Comparison of ENCODE assay signal across 32 cellular contexts in genomic region chr11:43447124-43447523, GRCh38.
DNase-seq lines count a peak whose midpoint lies in the region; ATAC-seq and TF ChIP-seq lines count a peak whose summit lies in the region.
"Had no signal": no experiment of that assay in that cellular context is flagged by ENCODE, and none has a peak within 500 bp of the region (broad histone marks: within the 10 kb centered on the region; RNA-seq: fewer than 3 reads in every experiment).

No MANE protein-coding gene starts in this region.

- H3K4me1 Mint-ChIP-seq in activated CD4-positive, alpha-beta T cell treated with anti-CD3 and anti-CD28 coated beads, Interleukin-2, amount 10 ng/mL, durations not matched to agents 24 days and 14 days = peaks cover 13% of the 10 kb centered on the region
- H3K4me1 Mint-ChIP-seq in activated CD4-positive, alpha-beta T cell treated with anti-CD3 and anti-CD28 coated beads, Interleukin-2, amount 10 ng/mL, durations not matched to agents 7 days and 5 days = peaks cover 19% of the 10 kb centered on the region
- peaks cover 11% of the 10 kb centered on the region for H3K4me1 Mint-ChIP-seq in activated CD8-positive, alpha-beta T cell treated with anti-CD3 and anti-CD28 coated beads, Interleukin-2, amount 10 ng/mL, durations not matched to agents 7 days and 5 days (ENCODE audit: low read depth)
- peaks cover 8% of the 10 kb centered on the region for H3K4me1 Mint-ChIP-seq in Calu3 (ENCODE audit: low read depth, unreplicated experiment)
- H3K4me1 Mint-ChIP-seq: activated B cell treated with CpG ODN at 0.5 μM for 24 hours; stimulated activated memory B cell treated with anti-CD40 and anti-IgM and Interleukin-4, amounts not matched to agents 10 μg/mL and 1 μg/mL and 100 μg/mL, for 72 hours had no signal

- H3K36me3 Mint-ChIP-seq in activated CD4-positive, alpha-beta T cell treated with anti-CD3 and anti-CD28 coated beads, Interleukin-2, amount 10 ng/mL, durations not matched to agents 24 days and 14 days (ENCODE audit: low read depth) = peaks cover 76% of the 10 kb centered on the region
- peaks cover 72% of the 10 kb centered on the region for H3K36me3 Mint-ChIP-seq in activated CD4-positive, alpha-beta T cell treated with anti-CD3 and anti-CD28 coated beads, Interleukin-2, amount 10 ng/mL, durations not matched to agents 7 days and 5 days (ENCODE audit: low read depth)
- peaks cover 67% of the 10 kb centered on the region for H3K36me3 Mint-ChIP-seq in activated CD8-positive, alpha-beta T cell treated with anti-CD3 and anti-CD28 coated beads, Interleukin-2, amount 10 ng/mL, durations not matched to agents 7 days and 5 days (ENCODE audit: low read depth)
- H3K36me3 Mint-ChIP-seq in Calu3 (ENCODE audit: insufficient read depth, unreplicated experiment) = peaks cover 22% of the 10 kb centered on the region

- no peak overlapping the region for H3K4me2 ChIP-seq in mesenchymal stem cell (ENCODE audit: low read length, poor library complexity, severe bottlenecking)
- H3K4me2 ChIP-seq: PC-9 had no signal

- H3K4ac ChIP-seq in mesenchymal stem cell (ENCODE audit: low read depth in 1 of 2, low read length in 2 of 2) = no peak overlapping the region

- no peak overlapping the region for H2AK5ac ChIP-seq in mesenchymal stem cell (ENCODE audit: low read length, severe bottlenecking)

- H2BK15ac ChIP-seq in mesenchymal stem cell (ENCODE audit: low read depth, poor library complexity, severe bottlenecking) = no peak overlapping the region

- H4K91ac ChIP-seq in mesenchymal stem cell (ENCODE audit: low read length) = no peak overlapping the region

- BruUV-seq in Calu3 (replicated peaks; lab: Mats Ljungman, UMichigan) = no TSS peak

- no peak overlapping the region for H2BK12ac ChIP-seq in mesenchymal stem cell (ENCODE audit: low read length in 2 of 2)

- H3K18ac ChIP-seq in mesenchymal stem cell (ENCODE audit: low read depth in 1 of 2, low read length in 2 of 2) = no peak overlapping the region

- no peak overlapping the region for H3K14ac ChIP-seq in mesenchymal stem cell (ENCODE audit: low read length in 2 of 2)

- POLR2A ChIA-PET in activated CD4-positive, alpha-beta T cell treated with anti-CD3 and anti-CD28 coated beads, Interleukin-2, amount 10 ng/mL, durations not matched to agents 7 days and 5 days (lab: Charles Lee) = no interaction called here
- POLR2A ChIA-PET in activated CD8-positive, alpha-beta T cell treated with anti-CD3 and anti-CD28 coated beads, Interleukin-2, amount 10 ng/mL, durations not matched to agents 7 days and 5 days (lab: Charles Lee) = no interaction called here

- peaks cover 6% of the 10 kb centered on the region for H3K79me1 ChIP-seq in mesenchymal stem cell (replicated peaks; ENCODE audit: low read length, poor library complexity, severe bottlenecking)

- H2BK5ac ChIP-seq in mesenchymal stem cell (ENCODE audit: low read depth, low read length, poor library complexity, severe bottlenecking) = no peak overlapping the region

- peaks cover 3% of the 10 kb centered on the region for H3K4me1 ChIP-seq in mesenchymal stem cell (ENCODE audit: control insufficient read depth, insufficient read depth, low read depth, low read length)
- H3K4me1 ChIP-seq: gastroesophageal sphincter, uterus had no signal

- H2AFZ ChIP-seq in mesenchymal stem cell (ENCODE audit: low read depth, low read length) = no peak overlapping the region
- H2AFZ ChIP-seq: PC-9 had no signal

- no peak for TF ChIP-seq CTCF in Calu3 (IDR thresholded peaks at IDR 0.05; ENCODE audit: unreplicated experiment)

- H3K9me3 Mint-ChIP-seq in activated CD4-positive, alpha-beta T cell treated with anti-CD3 and anti-CD28 coated beads, Interleukin-2, amount 10 ng/mL, durations not matched to agents 24 days and 14 days = no peaks in the 10 kb centered on the region
- no peaks in the 10 kb centered on the region for H3K9me3 Mint-ChIP-seq in activated CD4-positive, alpha-beta T cell treated with anti-CD3 and anti-CD28 coated beads, Interleukin-2, amount 10 ng/mL, durations not matched to agents 7 days and 5 days
- no peaks in the 10 kb centered on the region for H3K9me3 Mint-ChIP-seq in activated CD8-positive, alpha-beta T cell treated with anti-CD3 and anti-CD28 coated beads, Interleukin-2, amount 10 ng/mL, durations not matched to agents 7 days and 5 days (ENCODE audit: insufficient read depth)
- H3K9me3 Mint-ChIP-seq in Calu3 (ENCODE audit: low read depth, unreplicated experiment) = no peaks in the 10 kb centered on the region
- H3K9me3 Mint-ChIP-seq: activated B cell treated with CpG ODN at 0.5 μM for 24 hours; activated T-cell treated with anti-CD3 and anti-CD28 coated beads, Interleukin-2, amount 50 U/mL, for 4 hours; CD8-positive, alpha-beta T cell; stimulated activated memory B cell treated with anti-CD40 and anti-IgM and Interleukin-4, amounts not matched to agents 10 μg/mL and 1 μg/mL and 100 μg/mL, for 72 hours had no signal

- no peak overlapping the region for H3K23ac ChIP-seq in mesenchymal stem cell (ENCODE audit: low read length in 2 of 2)

- H3K4me3 ChIP-seq in Jurkat, Clone E6-1 (ENCODE audit: low read length) = no peak overlapping the region
- H3K4me3 ChIP-seq in mesenchymal stem cell (ENCODE audit: insufficient read depth in 1 of 2, low read depth in 1 of 2, low read length in 2 of 2) = no peak overlapping the region
- H3K4me3 ChIP-seq: dorsolateral prefrontal cortex, gastroesophageal sphincter, K562, MG63, PC-9, thoracic aorta, uterus had no signal

- H3K27me3 Mint-ChIP-seq in activated CD4-positive, alpha-beta T cell treated with anti-CD3 and anti-CD28 coated beads, Interleukin-2, amount 10 ng/mL, durations not matched to agents 24 days and 14 days = no peaks in the 10 kb centered on the region
- H3K27me3 Mint-ChIP-seq in activated CD4-positive, alpha-beta T cell treated with anti-CD3 and anti-CD28 coated beads, Interleukin-2, amount 10 ng/mL, durations not matched to agents 7 days and 5 days = no peaks in the 10 kb centered on the region
- H3K27me3 Mint-ChIP-seq in activated CD8-positive, alpha-beta T cell treated with anti-CD3 and anti-CD28 coated beads, Interleukin-2, amount 10 ng/mL, durations not matched to agents 7 days and 5 days (ENCODE audit: low read depth) = no peaks in the 10 kb centered on the region
- H3K27me3 Mint-ChIP-seq in Calu3 (ENCODE audit: unreplicated experiment) = no peaks in the 10 kb centered on the region
- H3K27me3 Mint-ChIP-seq: activated B cell treated with CpG ODN at 0.5 μM for 24 hours; progenitor cell of endocrine pancreas; stimulated activated memory B cell treated with anti-CD40 and anti-IgM and Interleukin-4, amounts not matched to agents 10 μg/mL and 1 μg/mL and 100 μg/mL, for 72 hours had no signal

- no peak overlapping the region for H4K8ac ChIP-seq in mesenchymal stem cell (ENCODE audit: low read length)

- WGBS in mesenchymal stem cell = no CpG with 5 or more reads among the region's 1 CpG

- peaks cover 18 to 100% of the 10 kb centered on the region in 2 experiments for H3K36me3 ChIP-seq in mesenchymal stem cell (ENCODE audit: control insufficient read depth in 1 of 2, insufficient read depth in 2 of 2, low read depth in 1 of 2, low read length in 2 of 2)
- H3K36me3 ChIP-seq: uterus had no signal

- CTCF ChIA-PET in activated CD4-positive, alpha-beta T cell treated with anti-CD3 and anti-CD28 coated beads, Interleukin-2, amount 10 ng/mL, durations not matched to agents 7 days and 5 days (lab: Charles Lee) = no interaction called here
- CTCF ChIA-PET in activated CD8-positive, alpha-beta T cell treated with anti-CD3 and anti-CD28 coated beads, Interleukin-2, amount 10 ng/mL, durations not matched to agents 7 days and 5 days (lab: Charles Lee) = no interaction called here
- CTCF ChIA-PET in Calu3 (lab: Charles Lee) = no interaction called here

- H3K27me3 ChIP-seq in mesenchymal stem cell (ENCODE audit: control insufficient read depth in 1 of 2, insufficient read depth in 1 of 2, low read length in 2 of 2) = no peaks in the 10 kb centered on the region
- H3K27me3 ChIP-seq: dorsolateral prefrontal cortex, gastroesophageal sphincter, MG63, uterus had no signal

- H2BK120ac ChIP-seq in mesenchymal stem cell (ENCODE audit: low read depth, low read length) = no peak overlapping the region

- H3K4me3 Mint-ChIP-seq in activated CD4-positive, alpha-beta T cell treated with anti-CD3 and anti-CD28 coated beads, Interleukin-2, amount 10 ng/mL, durations not matched to agents 24 days and 14 days = peak overlapping the region; percentile 11
- H3K4me3 Mint-ChIP-seq in activated CD4-positive, alpha-beta T cell treated with anti-CD3 and anti-CD28 coated beads, Interleukin-2, amount 10 ng/mL, durations not matched to agents 7 days and 5 days = no peak overlapping the region
- H3K4me3 Mint-ChIP-seq in activated CD8-positive, alpha-beta T cell treated with anti-CD3 and anti-CD28 coated beads, Interleukin-2, amount 10 ng/mL, durations not matched to agents 7 days and 5 days = no peak overlapping the region
- no peak overlapping the region for H3K4me3 Mint-ChIP-seq in Calu3 (ENCODE audit: low read depth, unreplicated experiment)
- H3K4me3 Mint-ChIP-seq: activated B cell treated with CpG ODN at 0.5 μM for 24 hours; activated T-cell treated with anti-CD3 and anti-CD28 coated beads, Interleukin-2, amount 50 U/mL, for 4 hours; CD8-positive, alpha-beta T cell; stimulated activated memory B cell treated with anti-CD40 and anti-IgM and Interleukin-4, amounts not matched to agents 10 μg/mL and 1 μg/mL and 100 μg/mL, for 72 hours had no signal

- no peak overlapping the region for H3K27ac ChIP-seq in mesenchymal stem cell (ENCODE audit: low read length, poor library complexity, severe bottlenecking)
- H3K27ac ChIP-seq: dorsolateral prefrontal cortex, gastroesophageal sphincter, PC-9, thoracic aorta, uterus had no signal

- peak; percentile 65 for ATAC-seq in activated CD8-positive, alpha-beta T cell treated with anti-CD3 and anti-CD28 coated beads, Interleukin-2, amount 10 ng/mL, durations not matched to agents 7 days and 5 days
- ATAC-seq in HG03439 (IDR thresholded peaks at IDR 0.05; ENCODE audit: unreplicated experiment) (no peak), HG02798 (IDR thresholded peaks at IDR 0.05; ENCODE audit: poor library complexity, unreplicated experiment) (no peak)
- ATAC-seq: activated T-cell treated with anti-CD3 and anti-CD28 coated beads, Interleukin-2, amount 50 U/mL, for 4 hours; CD8-positive, alpha-beta T cell; gastroesophageal sphincter; K562; sciatic nerve; stimulated activated memory B cell treated with anti-CD40 and anti-IgM and Interleukin-4, amounts not matched to agents 10 μg/mL and 1 μg/mL and 100 μg/mL, for 72 hours had no signal

- H3K9me3 ChIP-seq in mesenchymal stem cell (ENCODE audit: control insufficient read depth, low read length) = no peaks in the 10 kb centered on the region
- H3K9me3 ChIP-seq: gastroesophageal sphincter, MG63, thoracic aorta, uterus had no signal

- no peak for DNase-seq in activated CD4-positive, alpha-beta T cell treated with anti-CD3 and anti-CD28 coated beads, Interleukin-2, amount 10 ng/mL, durations not matched to agents 24 days and 14 days
- no peak for DNase-seq in activated CD4-positive, alpha-beta T cell treated with anti-CD3 and anti-CD28 coated beads, Interleukin-2, amount 10 ng/mL, durations not matched to agents 7 days and 5 days
- DNase-seq in Jurkat, Clone E6-1 (ENCODE audit: low read depth, low spot score) = peak; percentile 58
- no peak for DNase-seq in activated CD8-positive, alpha-beta T cell treated with anti-CD3 and anti-CD28 coated beads, Interleukin-2, amount 10 ng/mL, durations not matched to agents 7 days and 5 days
- DNase-seq in mesenchymal stem cell = peak; percentile 2
- DNase-seq in Calu3 = no peak
- DNase-seq: activated B cell treated with CpG ODN at 0.5 μM for 24 hours; activated naive CD4-positive, alpha-beta T cell treated with Interleukin-2 at 50 U/mL for 16 hours; activated T-cell treated with anti-CD3 and anti-CD28 coated beads, Interleukin-2, amount 50 U/mL, for 4 hours; AML-193; CD8-positive, alpha-beta T cell; central memory CD4-positive, alpha-beta T cell; DMS153; dorsolateral prefrontal cortex; hippocampal formation; MG63; NCI-H1105 treated with DMSO at 0.1 percent for 48 hours; NCI-H2029 treated with DMSO at 0.1 percent for 48 hours; NCI-H526 treated with DMSO at 0.1 percent for 48 hours; Right ventricle myocardium superior; stimulated activated CD4-positive, alpha-beta T cell treated with anti-CD3 and anti-CD28 coated beads, Interleukin-12 subunit alpha, Interleukin-12 subunit beta, amount 100 ng/mL, for 4 hours; stimulated activated CD4-positive, alpha-beta T cell treated with anti-CD3 and anti-CD28 coated beads, Interleukin-4, amount 100 ng/mL, for 24 hours; uterus had no signal

- H3K9ac ChIP-seq in mesenchymal stem cell (ENCODE audit: low read length) = no peak overlapping the region

- H3K27ac Mint-ChIP-seq in activated CD4-positive, alpha-beta T cell treated with anti-CD3 and anti-CD28 coated beads, Interleukin-2, amount 10 ng/mL, durations not matched to agents 24 days and 14 days = peak overlapping the region; percentile 76
- H3K27ac Mint-ChIP-seq in activated CD4-positive, alpha-beta T cell treated with anti-CD3 and anti-CD28 coated beads, Interleukin-2, amount 10 ng/mL, durations not matched to agents 7 days and 5 days = no peak overlapping the region
- peak overlapping the region; percentile 47 for H3K27ac Mint-ChIP-seq in activated CD8-positive, alpha-beta T cell treated with anti-CD3 and anti-CD28 coated beads, Interleukin-2, amount 10 ng/mL, durations not matched to agents 7 days and 5 days
- no peak overlapping the region for H3K27ac Mint-ChIP-seq in Calu3 (ENCODE audit: unreplicated experiment)
- H3K27ac Mint-ChIP-seq: activated B cell treated with CpG ODN at 0.5 μM for 24 hours; CD8-positive, alpha-beta T cell; progenitor cell of endocrine pancreas; stimulated activated memory B cell treated with anti-CD40 and anti-IgM and Interleukin-4, amounts not matched to agents 10 μg/mL and 1 μg/mL and 100 μg/mL, for 72 hours had no signal

- intact Hi-C loops in activated CD4-positive, alpha-beta T cell treated with anti-CD3 and anti-CD28 coated beads, Interleukin-2, amount 10 ng/mL, durations not matched to agents 24 days and 14 days (cut with micrococcal nuclease) = no loop called here
- intact Hi-C loops in Calu3 (cut with micrococcal nuclease; ENCODE audit: unreplicated experiment) = no loop called here

Comparison
In these comparisons a context has a peak if more than half of its experiments do, and no peak if none do; other contexts are left out.
1. H3K27ac Mint-ChIP-seq: peak in activated CD4-positive, alpha-beta T cell treated with anti-CD3 and anti-CD28 coated beads, Interleukin-2, amount 10 ng/mL, durations not matched to agents 24 days and 14 days (single experiment) and activated CD8-positive, alpha-beta T cell treated with anti-CD3 and anti-CD28 coated beads, Interleukin-2, amount 10 ng/mL, durations not matched to agents 7 days and 5 days (single experiment); none in activated CD4-positive, alpha-beta T cell treated with anti-CD3 and anti-CD28 coated beads, Interleukin-2, amount 10 ng/mL, durations not matched to agents 7 days and 5 days (single experiment) and Calu3 (single experiment).
2. DNase-seq: peak in Jurkat, Clone E6-1 (single experiment) and mesenchymal stem cell (single experiment); none in activated CD4-positive, alpha-beta T cell treated with anti-CD3 and anti-CD28 coated beads, Interleukin-2, amount 10 ng/mL, durations not matched to agents 24 days and 14 days (single experiment), activated CD4-positive, alpha-beta T cell treated with anti-CD3 and anti-CD28 coated beads, Interleukin-2, amount 10 ng/mL, durations not matched to agents 7 days and 5 days (single experiment), activated CD8-positive, alpha-beta T cell treated with anti-CD3 and anti-CD28 coated beads, Interleukin-2, amount 10 ng/mL, durations not matched to agents 7 days and 5 days (single experiment) and Calu3 (single experiment).